In the genomic region with DNA sequence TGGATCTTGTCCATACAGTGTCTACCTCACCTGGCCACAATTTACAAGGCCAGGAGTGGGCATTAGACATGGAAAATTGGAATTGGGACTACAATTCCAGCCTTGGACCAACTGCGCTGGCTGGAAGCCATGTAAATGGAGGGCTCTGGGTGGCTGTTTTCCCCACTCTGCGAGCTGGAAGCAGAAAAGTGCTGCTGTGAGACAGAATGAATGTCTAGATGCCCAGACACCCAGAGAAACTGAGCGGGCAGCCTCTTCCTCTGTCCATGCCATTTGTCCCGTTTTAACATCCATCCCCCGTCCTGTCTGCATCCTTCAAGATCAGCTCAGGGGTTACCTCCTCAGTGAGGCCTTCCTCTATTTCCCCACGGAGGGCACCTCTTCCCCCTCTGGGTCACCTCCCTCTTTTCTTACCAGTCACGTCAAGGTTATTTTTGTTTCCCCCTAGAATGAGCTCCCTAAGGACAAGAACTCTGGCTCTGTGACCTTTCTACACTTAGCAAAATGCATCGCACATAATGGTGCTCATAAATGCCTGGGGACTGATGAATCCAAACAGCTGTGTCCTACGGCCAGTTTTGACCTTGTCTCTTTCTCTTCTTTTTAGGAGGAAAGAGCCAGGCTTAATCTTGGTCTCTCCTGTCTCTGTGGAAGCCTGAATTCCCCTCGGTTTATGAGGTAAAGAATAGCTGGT, we compare ENCODE assay signal across 11 cellular contexts. TPM values are rescaled to one million over a fixed set of nuclear protein-coding genes. Genes with fewer than 3 reads are reported as not detected.
DNase-seq lines count a peak whose midpoint lies in the region; ATAC-seq and TF ChIP-seq lines count a peak whose summit lies in the region.
"Had no signal": no experiment of that assay in that cellular context is flagged by ENCODE, and none has a peak within 500 bp of the region (broad histone marks: within the 10 kb centered on the region; RNA-seq: fewer than 3 reads in every experiment).

No MANE protein-coding gene starts in this region.

- H3K27me3 Mint-ChIP-seq in activated CD8-positive, alpha-beta T cell treated with anti-CD3 and anti-CD28 coated beads, Interleukin-2, amount 10 ng/mL, durations not matched to agents 7 days and 5 days (ENCODE audit: low read depth): peaks cover 5% of the 10 kb centered on the region

- no peaks in the 10 kb centered on the region for H3K36me3 Mint-ChIP-seq in activated CD8-positive, alpha-beta T cell treated with anti-CD3 and anti-CD28 coated beads, Interleukin-2, amount 10 ng/mL, durations not matched to agents 7 days and 5 days (ENCODE audit: low read depth)
- H3K36me3 Mint-ChIP-seq: stimulated activated effector memory CD8-positive, alpha-beta T cell treated with anti-CD3 and anti-CD28 coated beads, Interleukin-12 subunit alpha, Interleukin-12 subunit beta, amount 100 ng/mL, for 72 hours had no signal

- WGBS in prostate gland: 72% methylated on average over 10 of the region's 10 CpGs

- POLR2A ChIA-PET in AG04450 (lab: Yijun Ruan, JAX): interaction anchor here (1.2 to 1.5 kb wide), 2 partner anchors 16 to 24 kb away, joined by 5 read pairs; no protein-coding TSS in a partner anchor
- POLR2A ChIA-PET in activated CD8-positive, alpha-beta T cell treated with anti-CD3 and anti-CD28 coated beads, Interleukin-2, amount 10 ng/mL, durations not matched to agents 7 days and 5 days (lab: Charles Lee): no interaction called here

- H3K4me3 ChIP-seq in AG04450 (ENCODE audit: low read depth, low read length): no peak overlapping the region
- H3K4me3 ChIP-seq in fibroblast of mammary gland (ENCODE audit: control insufficient read depth, low read depth, low read length): no peak overlapping the region
- H3K4me3 ChIP-seq in prostate gland: no peak overlapping the region

- H3K4me3 Mint-ChIP-seq in activated CD8-positive, alpha-beta T cell treated with anti-CD3 and anti-CD28 coated beads, Interleukin-2, amount 10 ng/mL, durations not matched to agents 7 days and 5 days: no peak overlapping the region
- H3K4me3 Mint-ChIP-seq: activated naive CD4-positive, alpha-beta T cell treated with anti-CD3 and anti-CD28 coated beads for 36 hours; stimulated activated effector memory CD8-positive, alpha-beta T cell treated with anti-CD3 and anti-CD28 coated beads, Interleukin-12 subunit alpha, Interleukin-12 subunit beta, amount 100 ng/mL, for 72 hours had no signal

- DNase-seq in AG04450 (ENCODE audit: low read depth, low spot score): no peak
- DNase-seq in LHCN-M2 (ENCODE audit: low read depth): peak; percentile 89
- DNase-seq in fibroblast of mammary gland (ENCODE audit: low read depth): peak; percentile 83
- DNase-seq in prostate gland (ENCODE audit: low spot score): no peak
- DNase-seq in ecto neural progenitor cell (ENCODE audit: low spot score): no peak
- DNase-seq in activated gamma-delta T cell treated with Interleukin-2 at 50 U/mL for 16 hours: no peak
- no peak for DNase-seq in MV-4-11 (lab: John Stamatoyannopoulos, UW)
- DNase-seq in activated CD8-positive, alpha-beta T cell treated with anti-CD3 and anti-CD28 coated beads, Interleukin-2, amount 10 ng/mL, durations not matched to agents 7 days and 5 days: no peak
- DNase-seq: NCI-H446 treated with DMSO at 0.1 percent for 48 hours had no signal

- intact Hi-C loops in prostate gland (cut with DNase I): loop anchor here (5.0 kb wide), 1 partner anchor 217 kb away; no protein-coding TSS in a partner anchor

- H3K9me3 ChIP-seq in AG04450 (ENCODE audit: control insufficient read depth, insufficient read depth, low read length) (no peaks in the 10 kb centered on the region), prostate gland (no peaks in the 10 kb centered on the region)

- ATAC-seq in activated CD8-positive, alpha-beta T cell treated with anti-CD3 and anti-CD28 coated beads, Interleukin-2, amount 10 ng/mL, durations not matched to agents 7 days and 5 days: no peak

- CTCF ChIA-PET in AG04450 (lab: Charles Lee): interaction anchor here (0.7 to 1.5 kb wide), 3 partner anchors 22 to 224 kb away, joined by 3 to 11 read pairs (median 3); no protein-coding TSS in a partner anchor
- CTCF ChIA-PET in activated CD8-positive, alpha-beta T cell treated with anti-CD3 and anti-CD28 coated beads, Interleukin-2, amount 10 ng/mL, durations not matched to agents 7 days and 5 days (lab: Charles Lee): interaction anchor here (1.4 to 1.7 kb wide), 3 partner anchors 12 to 217 kb away, joined by 4 to 5 read pairs (median 4); no protein-coding TSS in a partner anchor

- TF ChIP-seq CTCF in AG04450 (IDR thresholded peaks at IDR 0.05; ENCODE audit: low read depth, low read length) (no peak), fibroblast of mammary gland (conservative IDR thresholded peaks at IDR 0.05; ENCODE audit: control insufficient read depth, insufficient read depth, low read depth, low read length) (no peak), prostate gland (IDR thresholded peaks at IDR 0.05) (no peak)

- no peak overlapping the region for H3K27ac Mint-ChIP-seq in activated CD8-positive, alpha-beta T cell treated with anti-CD3 and anti-CD28 coated beads, Interleukin-2, amount 10 ng/mL, durations not matched to agents 7 days and 5 days
- H3K27ac Mint-ChIP-seq: activated naive CD4-positive, alpha-beta T cell treated with anti-CD3 and anti-CD28 coated beads for 36 hours; stimulated activated effector memory CD8-positive, alpha-beta T cell treated with anti-CD3 and anti-CD28 coated beads, Interleukin-12 subunit alpha, Interleukin-12 subunit beta, amount 100 ng/mL, for 72 hours had no signal

- H3K4me1 ChIP-seq in prostate gland (replicated peaks): no peaks in the 10 kb centered on the region

- H3K27ac ChIP-seq in AG04450 (ENCODE audit: low read depth, low read length) (peak overlapping the region; percentile 66), prostate gland (peak overlapping the region; percentile 36 to 40)

- no peaks in the 10 kb centered on the region for H3K9me3 Mint-ChIP-seq in activated CD8-positive, alpha-beta T cell treated with anti-CD3 and anti-CD28 coated beads, Interleukin-2, amount 10 ng/mL, durations not matched to agents 7 days and 5 days (ENCODE audit: insufficient read depth)
- H3K9me3 Mint-ChIP-seq: activated naive CD4-positive, alpha-beta T cell treated with anti-CD3 and anti-CD28 coated beads for 36 hours; stimulated activated effector memory CD8-positive, alpha-beta T cell treated with anti-CD3 and anti-CD28 coated beads, Interleukin-12 subunit alpha, Interleukin-12 subunit beta, amount 100 ng/mL, for 72 hours had no signal

- no peaks in the 10 kb centered on the region for H3K36me3 ChIP-seq in prostate gland

- H3K27me3 ChIP-seq in AG04450 (ENCODE audit: control insufficient read depth, insufficient read depth, low read length): no peaks in the 10 kb centered on the region
- H3K27me3 ChIP-seq in prostate gland (replicated peaks; ENCODE audit: insufficient read depth): no peaks in the 10 kb centered on the region

- no peak for TF ChIP-seq POLR2A in prostate gland (IDR thresholded peaks at IDR 0.05)

- no peaks in the 10 kb centered on the region for H3K4me1 Mint-ChIP-seq in activated CD8-positive, alpha-beta T cell treated with anti-CD3 and anti-CD28 coated beads, Interleukin-2, amount 10 ng/mL, durations not matched to agents 7 days and 5 days (ENCODE audit: low read depth)

RNA-seq across cellular contexts. Expression of gene MCFD2, which starts 41.2 kb away (rescaled TPM):
- 176 and 231 TPM in 2 replicates for polyA plus RNA-seq in AG04450 (2011; rRNA removed)
- 125 and 128 TPM in 2 replicates for polyA minus RNA-seq in AG04450 (2011; rRNA and poly(A)+ RNA removed)
- total RNA-seq in LHCN-M2 (2014; rRNA removed): 219 and 228 TPM in 2 replicates
- polyA plus RNA-seq in LHCN-M2 (2012): 85.9 TPM
- total RNA-seq in prostate gland: 10 to 100 TPM; 77.9 to 88.4 TPM
- total RNA-seq in activated CD8-positive, alpha-beta T cell treated with anti-CD3 and anti-CD28 coated beads, Interleukin-2, amount 10 ng/mL, durations not matched to agents 7 days and 5 days: 10 to 100 TPM; 41.7 to 44.3 TPM

Comparison
In these comparisons a context has a peak if more than half of its experiments do, and no peak if none do; other contexts are left out.
1. DNase-seq: peak in LHCN-M2 (single experiment) and fibroblast of mammary gland (single experiment); none in AG04450 (single experiment), prostate gland (single experiment), ecto neural progenitor cell (single experiment), activated gamma-delta T cell treated with Interleukin-2 at 50 U/mL for 16 hours (single experiment), MV-4-11 (single experiment) and activated CD8-positive, alpha-beta T cell treated with anti-CD3 and anti-CD28 coated beads, Interleukin-2, amount 10 ng/mL, durations not matched to agents 7 days and 5 days (single experiment).